Comparison of ENCODE assay signal across 1 cellular context in the genomic region with DNA sequence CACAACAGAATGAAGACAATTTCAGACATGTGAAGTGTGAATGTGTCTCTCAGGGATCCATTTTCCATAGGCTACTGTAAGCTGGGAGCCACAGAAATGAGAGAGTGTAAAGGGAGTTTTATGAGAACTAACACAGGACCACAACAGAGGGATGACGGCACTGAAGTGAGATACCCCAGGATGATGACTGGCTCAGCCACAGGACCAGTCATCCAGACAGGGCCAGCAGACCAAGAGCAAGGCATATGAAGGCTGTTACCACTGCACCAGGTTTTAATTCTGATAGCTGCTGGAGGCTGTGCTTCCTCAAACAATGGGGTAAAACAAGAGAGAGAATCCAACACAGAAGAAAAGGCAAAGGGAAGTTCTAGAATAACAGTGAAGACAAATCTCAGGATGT.
TF ChIP-seq lines count a peak whose summit lies in the region.

No MANE protein-coding gene starts in this region.

TF ChIP-seq in GM23338, 12 proteins besides CTCF, POLR2A, EP300 and RAD21 (continued from another document):
- TF ChIP-seq, protein P1, sequence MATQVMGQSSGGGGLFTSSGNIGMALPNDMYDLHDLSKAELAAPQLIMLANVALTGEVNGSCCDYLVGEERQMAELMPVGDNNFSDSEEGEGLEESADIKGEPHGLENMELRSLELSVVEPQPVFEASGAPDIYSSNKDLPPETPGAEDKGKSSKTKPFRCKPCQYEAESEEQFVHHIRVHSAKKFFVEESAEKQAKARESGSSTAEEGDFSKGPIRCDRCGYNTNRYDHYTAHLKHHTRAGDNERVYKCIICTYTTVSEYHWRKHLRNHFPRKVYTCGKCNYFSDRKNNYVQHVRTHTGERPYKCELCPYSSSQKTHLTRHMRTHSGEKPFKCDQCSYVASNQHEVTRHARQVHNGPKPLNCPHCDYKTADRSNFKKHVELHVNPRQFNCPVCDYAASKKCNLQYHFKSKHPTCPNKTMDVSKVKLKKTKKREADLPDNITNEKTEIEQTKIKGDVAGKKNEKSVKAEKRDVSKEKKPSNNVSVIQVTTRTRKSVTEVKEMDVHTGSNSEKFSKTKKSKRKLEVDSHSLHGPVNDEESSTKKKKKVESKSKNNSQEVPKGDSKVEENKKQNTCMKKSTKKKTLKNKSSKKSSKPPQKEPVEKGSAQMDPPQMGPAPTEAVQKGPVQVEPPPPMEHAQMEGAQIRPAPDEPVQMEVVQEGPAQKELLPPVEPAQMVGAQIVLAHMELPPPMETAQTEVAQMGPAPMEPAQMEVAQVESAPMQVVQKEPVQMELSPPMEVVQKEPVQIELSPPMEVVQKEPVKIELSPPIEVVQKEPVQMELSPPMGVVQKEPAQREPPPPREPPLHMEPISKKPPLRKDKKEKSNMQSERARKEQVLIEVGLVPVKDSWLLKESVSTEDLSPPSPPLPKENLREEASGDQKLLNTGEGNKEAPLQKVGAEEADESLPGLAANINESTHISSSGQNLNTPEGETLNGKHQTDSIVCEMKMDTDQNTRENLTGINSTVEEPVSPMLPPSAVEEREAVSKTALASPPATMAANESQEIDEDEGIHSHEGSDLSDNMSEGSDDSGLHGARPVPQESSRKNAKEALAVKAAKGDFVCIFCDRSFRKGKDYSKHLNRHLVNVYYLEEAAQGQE (IDR thresholded peaks at IDR 0.05; ENCODE audit: unreplicated experiment): no peak
- TF ChIP-seq JUNB (IDR thresholded peaks at IDR 0.05; ENCODE audit: unreplicated experiment): no peak
